6 cellular contexts compared by ENCODE assay signal in genomic region chr1:108611984-108612383, GRCh38. TPM values are rescaled to one million over a fixed set of nuclear protein-coding genes. Genes with fewer than 3 reads are reported as not detected.
"Had no signal": no experiment of that assay in that cellular context is flagged by ENCODE, and none has a peak within 500 bp of the region (broad histone marks: within the 10 kb centered on the region; RNA-seq: fewer than 3 reads in every experiment).

No MANE protein-coding gene starts in this region.

- ATAC-seq: GM23338, K562 had no signal

- DNase-seq: H9, HCEC 1CT, IMR-90, KG1 had no signal

RNA-seq across cellular contexts. Expression of gene HENMT1, which starts 48.9 kb away (rescaled TPM):
- total RNA-seq: K562 had no signal
